13 cellular contexts compared by ENCODE assay signal in genomic region chr6:11007715-11008608, GRCh38. TPM values are rescaled to one million over a fixed set of nuclear protein-coding genes. Genes with fewer than 3 reads are reported as not detected.
A peak's percentile ranks its signal among the peaks of the same experiment; 100 is the strongest.
DNase-seq lines count a peak whose midpoint lies in the region; ATAC-seq, FAIRE-seq and TF ChIP-seq lines count a peak whose summit lies in the region.
"Had no signal": no experiment of that assay in that cellular context is flagged by ENCODE, and none has a peak within 500 bp of the region (broad histone marks: within the 10 kb centered on the region; RNA-seq: fewer than 3 reads in every experiment).

No MANE protein-coding gene starts in this region.

- H2AFZ ChIP-seq in GM12878 (ENCODE audit: control insufficient read depth, low read depth, low read length): no peak overlapping the region

- H3K27me3 ChIP-seq in GM12878 (replicated peaks in 1 of 2; ENCODE audit: control insufficient read depth in 2 of 2, insufficient read depth in 2 of 2, low read length in 1 of 2): no peaks in the 10 kb centered on the region

- TF ChIP-seq CTCF in LNCaP clone FGC (IDR thresholded peaks at IDR 0.05; ENCODE audit: control insufficient read depth, extremely low read depth, insufficient read depth): no peak
- TF ChIP-seq CTCF in GM12878 (IDR thresholded peaks at IDR 0.05 in 2 of 3, conservative IDR thresholded peaks at IDR 0.05 in 1 of 3; ENCODE audit: control insufficient read depth in 2 of 3, extremely low read depth in 1 of 3, insufficient read depth in 1 of 3, low read depth in 3 of 3, low read length in 3 of 3): no peak
- TF ChIP-seq CTCF in kidney (IDR thresholded peaks at IDR 0.05; ENCODE audit: borderline replicate concordance, extremely low read depth, insufficient read depth): no peak

- ATAC-seq in GM12878 (peak; percentile 38; the same call in 2 of the 3 replicates), GM21786 (IDR thresholded peaks at IDR 0.05; ENCODE audit: unreplicated experiment) (no peak)
- ATAC-seq: CD8-positive, alpha-beta T cell; effector memory CD8-positive, alpha-beta T cell had no signal

- no peak for FAIRE-seq in GM12878 (lab: Jason Lieb, UNC)
- no peak for FAIRE-seq in kidney (lab: Jason Lieb, UNC)

- H3K9me3 ChIP-seq in GM12878 (replicated peaks; ENCODE audit: control insufficient read depth, insufficient read depth, low read length) (no peaks in the 10 kb centered on the region), kidney (ENCODE audit: control insufficient read depth in 1 of 2, low read length in 2 of 2) (no peaks in the 10 kb centered on the region)

- H3K4me1 ChIP-seq in GM12878 (ENCODE audit: control insufficient read depth, insufficient read depth, low read length): peaks cover 11% of the 10 kb centered on the region
- no peaks in the 10 kb centered on the region for H3K4me1 ChIP-seq in kidney (ENCODE audit: control insufficient read depth in 1 of 2, insufficient read depth in 1 of 2, low read depth in 1 of 2, low read length in 2 of 2)

- no peaks in the 10 kb centered on the region for H3K36me3 Mint-ChIP-seq in activated naive CD4-positive, alpha-beta T cell treated with anti-CD3 and anti-CD28 coated beads, Interleukin-2, amount 10 ng/mL, durations not matched to agents 7 days and 5 days
- H3K36me3 Mint-ChIP-seq: activated naive CD8-positive, alpha-beta T cell treated with anti-CD3 and anti-CD28 coated beads for 36 hours; CD8-positive, alpha-beta T cell had no signal

- no peak overlapping the region for H3K9ac ChIP-seq in GM12878 (ENCODE audit: control insufficient read depth, insufficient read depth, low read length)
- no peak overlapping the region for H3K9ac ChIP-seq in kidney (ENCODE audit: low read length in 2 of 2)

- H3K36me3 ChIP-seq in GM12878 (ENCODE audit: control insufficient read depth in 2 of 2, insufficient read depth in 2 of 2, low read length in 1 of 2) (no peaks in the 10 kb centered on the region), kidney (ENCODE audit: control insufficient read depth in 1 of 2, insufficient read depth in 2 of 2, low read length in 2 of 2) (no peaks in the 10 kb centered on the region)

- CTCF ChIA-PET in GM12878 (lab: Yijun Ruan, JAX): interaction anchor here (0.8 to 1.3 kb wide), 2 partner anchors 49 to 61 kb away, joined by 3 to 4 read pairs; no protein-coding TSS in a partner anchor
- CTCF ChIA-PET in activated naive CD4-positive, alpha-beta T cell treated with anti-CD3 and anti-CD28 coated beads, Interleukin-2, amount 10 ng/mL, durations not matched to agents 7 days and 5 days (lab: Charles Lee): no interaction called here

- no peak for TF ChIP-seq EP300 in GM12878 (IDR thresholded peaks at IDR 0.05; ENCODE audit: borderline replicate concordance in 1 of 2, control insufficient read depth in 1 of 2, low read depth in 2 of 2, low read length in 2 of 2)

- RAD21 ChIA-PET in GM12878 (lab: Charles Lee; ENCODE audit: unreplicated experiment): no interaction called here

- H3K4me3 ChIP-seq in LNCaP clone FGC (ENCODE audit: low read depth, low read length): no peak overlapping the region
- H3K4me3 ChIP-seq in GM12878: no peak overlapping the region
- H3K4me3 ChIP-seq in kidney (ENCODE audit: low read length in 2 of 2): no peak overlapping the region

- TF ChIP-seq POLR2A in GM12878 (IDR thresholded peaks at IDR 0.05; ENCODE audit: low read depth, low read length): no peak

- SMC1A ChIA-PET in GM12878 (lab: Charles Lee; ENCODE audit: uncharacterized antibody, unreplicated experiment): interaction anchor here (1.2 kb wide), 2 partner anchors 46 to 53 kb away, joined by 3 to 5 read pairs; no protein-coding TSS in a partner anchor

- H3K9me3 Mint-ChIP-seq in activated naive CD4-positive, alpha-beta T cell treated with anti-CD3 and anti-CD28 coated beads, Interleukin-2, amount 10 ng/mL, durations not matched to agents 7 days and 5 days: no peaks in the 10 kb centered on the region
- H3K9me3 Mint-ChIP-seq: activated CD4-positive, alpha-beta T cell treated with anti-CD3 and anti-CD28 coated beads, Interleukin-2, amount 10 ng/mL, durations not matched to agents 7 days and 5 days; activated naive CD8-positive, alpha-beta T cell treated with anti-CD3 and anti-CD28 coated beads for 36 hours; effector memory CD8-positive, alpha-beta T cell had no signal

- no peak overlapping the region for H3K4me2 ChIP-seq in GM12878 (ENCODE audit: control insufficient read depth, insufficient read depth)

- no peaks in the 10 kb centered on the region for H3K79me2 ChIP-seq in GM12878 (ENCODE audit: control insufficient read depth, insufficient read depth, low read length)

- BruUV-seq in GM12878 (replicated peaks; lab: Mats Ljungman, UMichigan): no TSS peak

- peak; percentile 74 for DNase-seq in Daoy (ENCODE audit: low read depth)
- DNase-seq in LNCaP clone FGC (ENCODE audit: low read depth): peak; percentile 74
- DNase-seq in GM12878 (ENCODE audit: low read depth, low spot score): no peak
- DNase-seq in kidney tubule cell (ENCODE audit: low spot score): peak; percentile 69
- no peak for DNase-seq in activated CD8-positive, alpha-beta memory T cell treated with anti-CD3 and anti-CD28 coated beads for 24 hours
- no peak for DNase-seq in activated naive CD4-positive, alpha-beta T cell treated with anti-CD3 and anti-CD28 coated beads, Interleukin-2, amount 10 ng/mL, durations not matched to agents 7 days and 5 days
- no peak for DNase-seq in kidney
- DNase-seq: activated CD4-positive, alpha-beta T cell treated with anti-CD3 and anti-CD28 coated beads, Interleukin-2, amount 10 ng/mL, durations not matched to agents 7 days and 5 days; activated naive CD8-positive, alpha-beta T cell treated with anti-CD3 and anti-CD28 coated beads for 36 hours; CD8-positive, alpha-beta T cell; effector memory CD8-positive, alpha-beta T cell; NCI-H446 treated with DMSO at 0.1 percent for 48 hours had no signal

- no peak overlapping the region for H3K27ac Mint-ChIP-seq in activated naive CD4-positive, alpha-beta T cell treated with anti-CD3 and anti-CD28 coated beads, Interleukin-2, amount 10 ng/mL, durations not matched to agents 7 days and 5 days
- H3K27ac Mint-ChIP-seq: activated CD4-positive, alpha-beta T cell treated with anti-CD3 and anti-CD28 coated beads, Interleukin-2, amount 10 ng/mL, durations not matched to agents 7 days and 5 days; activated naive CD8-positive, alpha-beta T cell treated with anti-CD3 and anti-CD28 coated beads for 36 hours; CD8-positive, alpha-beta T cell; effector memory CD8-positive, alpha-beta T cell had no signal

- intact Hi-C loops in GM12878 (cut with micrococcal nuclease; ENCODE audit: unreplicated experiment) (no loop called here), kidney (cut with DNase I) (no loop called here)

- TF ChIP-seq RAD21 in GM12878 (IDR thresholded peaks at IDR 0.05; ENCODE audit: insufficient read depth, low read depth, low read length): no peak

- peaks cover 5% of the 10 kb centered on the region for H3K27me3 Mint-ChIP-seq in activated naive CD4-positive, alpha-beta T cell treated with anti-CD3 and anti-CD28 coated beads, Interleukin-2, amount 10 ng/mL, durations not matched to agents 7 days and 5 days

- 65% methylated on average over 10 of the region's 10 CpGs for whole genome bisulfite sequencing in GM12878 (ENCODE audit: insufficient coverage, insufficient replicate concordance, low lambda C conversion rate, missing lambda C conversion rate)

- POLR2A ChIA-PET in GM12878 (lab: Charles Lee): interaction anchor here (0.6 kb wide), 1 partner anchor 54 kb away, joined by 3 read pairs; no protein-coding TSS in a partner anchor

- in situ Hi-C loops in GM12878 (cut with MboI): no loop called here

- no peaks in the 10 kb centered on the region for H4K20me1 ChIP-seq in GM12878 (ENCODE audit: control insufficient read depth, insufficient read depth)

- H3K4me1 Mint-ChIP-seq in activated naive CD4-positive, alpha-beta T cell treated with anti-CD3 and anti-CD28 coated beads, Interleukin-2, amount 10 ng/mL, durations not matched to agents 7 days and 5 days: no peaks in the 10 kb centered on the region
- H3K4me1 Mint-ChIP-seq: activated CD4-positive, alpha-beta T cell treated with anti-CD3 and anti-CD28 coated beads, Interleukin-2, amount 10 ng/mL, durations not matched to agents 7 days and 5 days; activated naive CD8-positive, alpha-beta T cell treated with anti-CD3 and anti-CD28 coated beads for 36 hours had no signal

- no peak overlapping the region for H3K27ac ChIP-seq in GM12878 (ENCODE audit: control insufficient read depth, insufficient read depth)
- H3K27ac ChIP-seq in kidney (ENCODE audit: low read depth in 2 of 2, low read length in 2 of 2): no peak overlapping the region

- H3K4me3 Mint-ChIP-seq in activated naive CD4-positive, alpha-beta T cell treated with anti-CD3 and anti-CD28 coated beads, Interleukin-2, amount 10 ng/mL, durations not matched to agents 7 days and 5 days: no peak overlapping the region
- H3K4me3 Mint-ChIP-seq: activated CD4-positive, alpha-beta T cell treated with anti-CD3 and anti-CD28 coated beads, Interleukin-2, amount 10 ng/mL, durations not matched to agents 7 days and 5 days; activated naive CD8-positive, alpha-beta T cell treated with anti-CD3 and anti-CD28 coated beads for 36 hours; CD8-positive, alpha-beta T cell; effector memory CD8-positive, alpha-beta T cell had no signal

TF ChIP-seq in GM12878, 131 proteins besides CTCF, POLR2A, EP300 and RAD21 (continues in another document):
- TF ChIP-seq EED (IDR thresholded peaks at IDR 0.05; ENCODE audit: low read depth): no peak
- TF ChIP-seq ZNF207 (IDR thresholded peaks at IDR 0.05; ENCODE audit: borderline replicate concordance): no peak

RNA-seq across cellular contexts. Expression of gene ELOVL2, which starts 36.1 kb away (rescaled TPM):
- total RNA-seq in Daoy (2014; rRNA removed; shearing (Covaris generic)): 11.3 and 11.5 TPM in 2 replicates
- total RNA-seq in GM12878 (2013; cell fraction: nucleolus; rRNA removed): not detected in 2 replicates
- not detected in 2 replicates for total RNA-seq in GM12878 (2014; rRNA removed)
- not detected in 2 replicates for total RNA-seq in GM12878 (2014; rRNA removed; fragmentation: Illumina TruSeq; extraction: Trizol)
- not detected in 2 replicates for total RNA-seq in GM12878 (2021)
- polyA plus RNA-seq in GM12878 (2011; ENCODE audit: low read depth): not detected
- polyA plus RNA-seq in GM12878 (2011; rRNA removed): 0.03 TPM in 1 of 2 replicates, not detected in the other
- not detected in 2 replicates for polyA plus RNA-seq in GM12878 (2011; cell fraction: cytosol; rRNA removed)
- polyA plus RNA-seq in GM12878 (2011; cell fraction: nucleus; rRNA removed): not detected in 2 replicates
- 0.03 TPM in 1 of 2 replicates, not detected in the other for polyA plus RNA-seq in GM12878 (2012)
- 0.01 TPM in 1 of 2 replicates, not detected in the other for polyA plus RNA-seq in GM12878 (2014; fragmentation: Illumina TruSeq; extraction: Trizol)
- not detected for polyA plus RNA-seq in GM12878 (2014; fragmentation: Nextera tagmentation; extraction: Ambion mirVana)
- polyA plus RNA-seq in GM12878 (2014; rRNA removed): not detected in 2 replicates
- not detected for polyA plus RNA-seq in GM12878 (2016; fragmentation: Nextera tagmentation; extraction: Ambion mirVana)
- polyA minus RNA-seq in GM12878 (2011; rRNA and poly(A)+ RNA removed): not detected in 2 replicates
- polyA minus RNA-seq in GM12878 (2011; cell fraction: cytosol; rRNA and poly(A)+ RNA removed): not detected in 2 replicates
- not detected in 2 replicates for polyA minus RNA-seq in GM12878 (2011; cell fraction: nucleus; rRNA and poly(A)+ RNA removed)
- 0.79 TPM for total RNA-seq in kidney
- polyA plus RNA-seq in kidney (ENCODE audit: insufficient read depth, low read depth, low replicate concordance): not detected
- total RNA-seq: activated CD4-positive, alpha-beta T cell treated with anti-CD3 and anti-CD28 coated beads, Interleukin-2, amount 10 ng/mL, durations not matched to agents 7 days and 5 days; activated naive CD8-positive, alpha-beta T cell treated with anti-CD3 and anti-CD28 coated beads for 36 hours; CD8-positive, alpha-beta T cell had no signal

Comparison
In these comparisons a context has a peak if more than half of its experiments do, and no peak if none do; other contexts are left out.
1. DNase-seq: peak in Daoy (single experiment), LNCaP clone FGC (single experiment) and kidney tubule cell (single experiment); none in GM12878 (single experiment), activated CD8-positive, alpha-beta memory T cell treated with anti-CD3 and anti-CD28 coated beads for 24 hours (single experiment), activated naive CD4-positive, alpha-beta T cell treated with anti-CD3 and anti-CD28 coated beads, Interleukin-2, amount 10 ng/mL, durations not matched to agents 7 days and 5 days (single experiment) and kidney (single experiment).